ENCODE assay signal across 1 cellular context in the genomic region with DNA sequence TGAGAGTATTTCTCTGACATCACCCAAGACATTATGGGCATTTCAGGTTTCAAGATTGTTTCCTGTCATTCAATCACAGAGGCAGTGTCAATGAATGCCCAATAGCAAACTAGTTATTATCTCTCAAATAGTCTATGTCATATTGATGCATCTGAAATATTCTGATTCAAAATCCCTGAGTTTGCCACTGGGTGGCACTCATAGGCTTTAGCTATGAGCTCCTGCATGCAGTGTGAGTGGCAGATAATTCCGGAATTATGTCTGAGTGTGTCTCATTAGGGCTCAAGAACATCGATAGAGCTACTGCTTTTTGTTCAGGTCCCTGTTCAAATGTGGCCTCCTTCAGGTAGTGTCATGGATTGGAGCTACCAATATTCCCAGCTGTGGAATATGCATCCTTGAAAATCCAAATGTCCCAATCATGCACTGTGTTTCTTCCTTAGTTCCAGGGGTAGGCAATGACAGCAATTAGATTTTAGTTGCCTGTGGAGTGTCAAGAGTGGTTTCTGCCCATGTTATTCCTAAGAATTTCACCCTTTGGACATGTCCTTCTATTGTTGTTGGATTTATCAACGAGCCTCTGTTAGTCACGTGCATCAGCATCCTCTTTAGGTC.
TF ChIP-seq lines count a peak whose summit lies in the region.

No MANE protein-coding gene starts in this region.

TF ChIP-seq in H1, 55 proteins besides CTCF, POLR2A, EP300 and RAD21:
- TF ChIP-seq CEBPB (IDR thresholded peaks at IDR 0.05; ENCODE audit: low read depth, low read length), result no peak
- TF ChIP-seq POU5F1 (IDR thresholded peaks at IDR 0.05; ENCODE audit: low read depth, low read length), result no peak
- no peak for TF ChIP-seq TAF7 (optimal IDR thresholded peaks at IDR 0.05; ENCODE audit: borderline replicate concordance, low read depth, low read length)
- TF ChIP-seq RNF2 (IDR thresholded peaks at IDR 0.05; ENCODE audit: borderline replicate concordance, low read depth, low read length, missing control alignments, poor library complexity, severe bottlenecking), result no peak
- no peak for TF ChIP-seq SP2 (IDR thresholded peaks at IDR 0.05; ENCODE audit: low read length)
- TF ChIP-seq, protein P1, sequence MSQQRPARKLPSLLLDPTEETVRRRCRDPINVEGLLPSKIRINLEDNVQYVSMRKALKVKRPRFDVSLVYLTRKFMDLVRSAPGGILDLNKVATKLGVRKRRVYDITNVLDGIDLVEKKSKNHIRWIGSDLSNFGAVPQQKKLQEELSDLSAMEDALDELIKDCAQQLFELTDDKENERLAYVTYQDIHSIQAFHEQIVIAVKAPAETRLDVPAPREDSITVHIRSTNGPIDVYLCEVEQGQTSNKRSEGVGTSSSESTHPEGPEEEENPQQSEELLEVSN (IDR thresholded peaks at IDR 0.05), result no peak
- TF ChIP-seq, protein P2, sequence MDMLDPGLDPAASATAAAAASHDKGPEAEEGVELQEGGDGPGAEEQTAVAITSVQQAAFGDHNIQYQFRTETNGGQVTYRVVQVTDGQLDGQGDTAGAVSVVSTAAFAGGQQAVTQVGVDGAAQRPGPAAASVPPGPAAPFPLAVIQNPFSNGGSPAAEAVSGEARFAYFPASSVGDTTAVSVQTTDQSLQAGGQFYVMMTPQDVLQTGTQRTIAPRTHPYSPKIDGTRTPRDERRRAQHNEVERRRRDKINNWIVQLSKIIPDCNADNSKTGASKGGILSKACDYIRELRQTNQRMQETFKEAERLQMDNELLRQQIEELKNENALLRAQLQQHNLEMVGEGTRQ (IDR thresholded peaks at IDR 0.05; ENCODE audit: low read length), result no peak
- TF ChIP-seq, protein P3, sequence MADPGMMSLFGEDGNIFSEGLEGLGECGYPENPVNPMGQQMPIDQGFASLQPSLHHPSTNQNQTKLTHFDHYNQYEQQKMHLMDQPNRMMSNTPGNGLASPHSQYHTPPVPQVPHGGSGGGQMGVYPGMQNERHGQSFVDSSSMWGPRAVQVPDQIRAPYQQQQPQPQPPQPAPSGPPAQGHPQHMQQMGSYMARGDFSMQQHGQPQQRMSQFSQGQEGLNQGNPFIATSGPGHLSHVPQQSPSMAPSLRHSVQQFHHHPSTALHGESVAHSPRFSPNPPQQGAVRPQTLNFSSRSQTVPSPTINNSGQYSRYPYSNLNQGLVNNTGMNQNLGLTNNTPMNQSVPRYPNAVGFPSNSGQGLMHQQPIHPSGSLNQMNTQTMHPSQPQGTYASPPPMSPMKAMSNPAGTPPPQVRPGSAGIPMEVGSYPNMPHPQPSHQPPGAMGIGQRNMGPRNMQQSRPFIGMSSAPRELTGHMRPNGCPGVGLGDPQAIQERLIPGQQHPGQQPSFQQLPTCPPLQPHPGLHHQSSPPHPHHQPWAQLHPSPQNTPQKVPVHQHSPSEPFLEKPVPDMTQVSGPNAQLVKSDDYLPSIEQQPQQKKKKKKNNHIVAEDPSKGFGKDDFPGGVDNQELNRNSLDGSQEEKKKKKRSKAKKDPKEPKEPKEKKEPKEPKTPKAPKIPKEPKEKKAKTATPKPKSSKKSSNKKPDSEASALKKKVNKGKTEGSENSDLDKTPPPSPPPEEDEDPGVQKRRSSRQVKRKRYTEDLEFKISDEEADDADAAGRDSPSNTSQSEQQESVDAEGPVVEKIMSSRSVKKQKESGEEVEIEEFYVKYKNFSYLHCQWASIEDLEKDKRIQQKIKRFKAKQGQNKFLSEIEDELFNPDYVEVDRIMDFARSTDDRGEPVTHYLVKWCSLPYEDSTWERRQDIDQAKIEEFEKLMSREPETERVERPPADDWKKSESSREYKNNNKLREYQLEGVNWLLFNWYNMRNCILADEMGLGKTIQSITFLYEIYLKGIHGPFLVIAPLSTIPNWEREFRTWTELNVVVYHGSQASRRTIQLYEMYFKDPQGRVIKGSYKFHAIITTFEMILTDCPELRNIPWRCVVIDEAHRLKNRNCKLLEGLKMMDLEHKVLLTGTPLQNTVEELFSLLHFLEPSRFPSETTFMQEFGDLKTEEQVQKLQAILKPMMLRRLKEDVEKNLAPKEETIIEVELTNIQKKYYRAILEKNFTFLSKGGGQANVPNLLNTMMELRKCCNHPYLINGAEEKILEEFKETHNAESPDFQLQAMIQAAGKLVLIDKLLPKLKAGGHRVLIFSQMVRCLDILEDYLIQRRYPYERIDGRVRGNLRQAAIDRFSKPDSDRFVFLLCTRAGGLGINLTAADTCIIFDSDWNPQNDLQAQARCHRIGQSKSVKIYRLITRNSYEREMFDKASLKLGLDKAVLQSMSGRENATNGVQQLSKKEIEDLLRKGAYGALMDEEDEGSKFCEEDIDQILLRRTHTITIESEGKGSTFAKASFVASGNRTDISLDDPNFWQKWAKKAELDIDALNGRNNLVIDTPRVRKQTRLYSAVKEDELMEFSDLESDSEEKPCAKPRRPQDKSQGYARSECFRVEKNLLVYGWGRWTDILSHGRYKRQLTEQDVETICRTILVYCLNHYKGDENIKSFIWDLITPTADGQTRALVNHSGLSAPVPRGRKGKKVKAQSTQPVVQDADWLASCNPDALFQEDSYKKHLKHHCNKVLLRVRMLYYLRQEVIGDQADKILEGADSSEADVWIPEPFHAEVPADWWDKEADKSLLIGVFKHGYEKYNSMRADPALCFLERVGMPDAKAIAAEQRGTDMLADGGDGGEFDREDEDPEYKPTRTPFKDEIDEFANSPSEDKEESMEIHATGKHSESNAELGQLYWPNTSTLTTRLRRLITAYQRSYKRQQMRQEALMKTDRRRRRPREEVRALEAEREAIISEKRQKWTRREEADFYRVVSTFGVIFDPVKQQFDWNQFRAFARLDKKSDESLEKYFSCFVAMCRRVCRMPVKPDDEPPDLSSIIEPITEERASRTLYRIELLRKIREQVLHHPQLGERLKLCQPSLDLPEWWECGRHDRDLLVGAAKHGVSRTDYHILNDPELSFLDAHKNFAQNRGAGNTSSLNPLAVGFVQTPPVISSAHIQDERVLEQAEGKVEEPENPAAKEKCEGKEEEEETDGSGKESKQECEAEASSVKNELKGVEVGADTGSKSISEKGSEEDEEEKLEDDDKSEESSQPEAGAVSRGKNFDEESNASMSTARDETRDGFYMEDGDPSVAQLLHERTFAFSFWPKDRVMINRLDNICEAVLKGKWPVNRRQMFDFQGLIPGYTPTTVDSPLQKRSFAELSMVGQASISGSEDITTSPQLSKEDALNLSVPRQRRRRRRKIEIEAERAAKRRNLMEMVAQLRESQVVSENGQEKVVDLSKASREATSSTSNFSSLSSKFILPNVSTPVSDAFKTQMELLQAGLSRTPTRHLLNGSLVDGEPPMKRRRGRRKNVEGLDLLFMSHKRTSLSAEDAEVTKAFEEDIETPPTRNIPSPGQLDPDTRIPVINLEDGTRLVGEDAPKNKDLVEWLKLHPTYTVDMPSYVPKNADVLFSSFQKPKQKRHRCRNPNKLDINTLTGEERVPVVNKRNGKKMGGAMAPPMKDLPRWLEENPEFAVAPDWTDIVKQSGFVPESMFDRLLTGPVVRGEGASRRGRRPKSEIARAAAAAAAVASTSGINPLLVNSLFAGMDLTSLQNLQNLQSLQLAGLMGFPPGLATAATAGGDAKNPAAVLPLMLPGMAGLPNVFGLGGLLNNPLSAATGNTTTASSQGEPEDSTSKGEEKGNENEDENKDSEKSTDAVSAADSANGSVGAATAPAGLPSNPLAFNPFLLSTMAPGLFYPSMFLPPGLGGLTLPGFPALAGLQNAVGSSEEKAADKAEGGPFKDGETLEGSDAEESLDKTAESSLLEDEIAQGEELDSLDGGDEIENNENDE (IDR thresholded peaks at IDR 0.05; ENCODE audit: insufficient replicate concordance, low read length), result no peak
- no peak for TF ChIP-seq TBP (IDR thresholded peaks at IDR 0.05; ENCODE audit: low read depth, low read length)
- no peak for TF ChIP-seq POLR2AphosphoS5 (IDR thresholded peaks at IDR 0.05; ENCODE audit: low read depth, low read length)
- TF ChIP-seq, protein P4, sequence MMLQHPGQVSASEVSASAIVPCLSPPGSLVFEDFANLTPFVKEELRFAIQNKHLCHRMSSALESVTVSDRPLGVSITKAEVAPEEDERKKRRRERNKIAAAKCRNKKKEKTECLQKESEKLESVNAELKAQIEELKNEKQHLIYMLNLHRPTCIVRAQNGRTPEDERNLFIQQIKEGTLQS (IDR thresholded peaks at IDR 0.05; ENCODE audit: insufficient read depth, low read depth, low read length), result no peak
- no peak for TF ChIP-seq RFX5 (IDR thresholded peaks at IDR 0.05; ENCODE audit: borderline replicate concordance, low read depth, low read length)
- no peak for TF ChIP-seq TCF12 (IDR thresholded peaks at IDR 0.05; ENCODE audit: low read depth, low read length)
